Comparison of ENCODE assay signal across 34 cellular contexts in the genomic region with DNA sequence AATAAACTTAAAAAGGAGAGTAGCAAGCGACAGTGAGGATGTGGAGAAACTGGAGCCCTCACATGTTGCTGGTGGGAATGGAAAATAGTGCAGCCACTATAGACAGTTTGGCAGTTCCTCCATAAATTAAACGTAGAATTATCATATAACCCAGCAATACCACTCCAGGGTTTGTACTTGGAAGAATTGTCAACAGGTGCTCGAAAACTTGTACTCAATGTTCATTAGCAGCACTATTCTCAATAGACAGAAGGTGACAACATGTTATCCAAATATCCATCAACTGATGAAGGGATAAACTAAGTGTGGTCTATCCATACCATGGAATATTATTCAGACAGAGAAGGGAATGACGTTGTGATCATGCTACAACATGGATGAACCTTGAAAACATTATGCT.
DNase-seq lines count a peak whose midpoint lies in the region; ATAC-seq, FAIRE-seq and TF ChIP-seq lines count a peak whose summit lies in the region.
"Had no signal": no experiment of that assay in that cellular context is flagged by ENCODE, and none has a peak within 500 bp of the region (broad histone marks: within the 10 kb centered on the region; RNA-seq: fewer than 3 reads in every experiment).

No MANE protein-coding gene starts in this region.

- TF ChIP-seq CTCF in HEK293 (tag by site-specific recombination; IDR thresholded peaks at IDR 0.05) (no peak), kidney (IDR thresholded peaks at IDR 0.05; ENCODE audit: borderline replicate concordance, extremely low read depth, insufficient read depth) (no peak)

- no peaks in the 10 kb centered on the region for H3K4me1 Mint-ChIP-seq in activated CD4-positive, alpha-beta T cell treated with anti-CD3 and anti-CD28 coated beads, Interleukin-2, amount 10 ng/mL, durations not matched to agents 24 days and 14 days
- no peaks in the 10 kb centered on the region for H3K4me1 Mint-ChIP-seq in activated T-cell treated with anti-CD3 and anti-CD28 coated beads, Interleukin-2, amount 50 U/mL, for 4 hours (ENCODE audit: low read depth)
- H3K4me1 Mint-ChIP-seq: B cell, CD14-positive monocyte had no signal

- no peak overlapping the region for H3K4me3 Mint-ChIP-seq in activated CD4-positive, alpha-beta T cell treated with anti-CD3 and anti-CD28 coated beads, Interleukin-2, amount 10 ng/mL, durations not matched to agents 24 days and 14 days
- no peak overlapping the region for H3K4me3 Mint-ChIP-seq in activated T-cell treated with anti-CD3 and anti-CD28 coated beads, Interleukin-2, amount 50 U/mL, for 4 hours
- H3K4me3 Mint-ChIP-seq: B cell; CD14-positive monocyte; CD4-positive, alpha-beta memory T cell; CD4-positive, alpha-beta T cell; CD4-positive, CD25-positive, alpha-beta regulatory T cell; CD8-positive, alpha-beta memory T cell; CD8-positive, alpha-beta T cell had no signal

- CTCF ChIA-PET in HEK293 (lab: Yijun Ruan, JAX): no interaction called here

- H3K9me3 Mint-ChIP-seq in activated CD4-positive, alpha-beta T cell treated with anti-CD3 and anti-CD28 coated beads, Interleukin-2, amount 10 ng/mL, durations not matched to agents 24 days and 14 days: no peaks in the 10 kb centered on the region
- H3K9me3 Mint-ChIP-seq in activated T-cell treated with anti-CD3 and anti-CD28 coated beads, Interleukin-2, amount 50 U/mL, for 4 hours: no peaks in the 10 kb centered on the region
- H3K9me3 Mint-ChIP-seq: CD14-positive monocyte; CD4-positive, alpha-beta memory T cell; CD4-positive, alpha-beta T cell; CD4-positive, CD25-positive, alpha-beta regulatory T cell; CD8-positive, alpha-beta memory T cell; CD8-positive, alpha-beta T cell had no signal

- peaks cover 15% of the 10 kb centered on the region for H3K36me3 Mint-ChIP-seq in activated CD4-positive, alpha-beta T cell treated with anti-CD3 and anti-CD28 coated beads, Interleukin-2, amount 10 ng/mL, durations not matched to agents 24 days and 14 days (ENCODE audit: low read depth)
- H3K36me3 Mint-ChIP-seq in activated T-cell treated with anti-CD3 and anti-CD28 coated beads, Interleukin-2, amount 50 U/mL, for 4 hours (ENCODE audit: insufficient read depth): peaks cover 14% of the 10 kb centered on the region

- POLR2A ChIA-PET in HEK293 (lab: Yijun Ruan, JAX): no interaction called here

- H3K27ac ChIP-seq in HEK293 (ENCODE audit: extremely low read depth, low read depth, low read length): no peak overlapping the region
- H3K27ac ChIP-seq in kidney (ENCODE audit: low read depth in 2 of 2, low read length in 2 of 2): no peak overlapping the region
- H3K27ac ChIP-seq: 22Rv1; A549; BLaER1; BLaER1 treated with 17β-estradiol and CSF1 and Interleukin-3, amounts not matched to agents 10 nM and 100 nM; C4-2B had no signal

- H3K9me3 ChIP-seq in HEK293 (ENCODE audit: control insufficient read depth, insufficient read depth, low read depth, low read length): no peaks in the 10 kb centered on the region
- no peaks in the 10 kb centered on the region for H3K9me3 ChIP-seq in kidney (ENCODE audit: control insufficient read depth in 1 of 2, low read length in 2 of 2)
- H3K9me3 ChIP-seq: A549; BE2C; BLaER1; BLaER1 treated with 17β-estradiol and CSF1 and Interleukin-3, amounts not matched to agents 10 nM and 100 nM; Caco-2 had no signal

- peak overlapping the region; percentile 29 for H3K27ac Mint-ChIP-seq in activated CD4-positive, alpha-beta T cell treated with anti-CD3 and anti-CD28 coated beads, Interleukin-2, amount 10 ng/mL, durations not matched to agents 24 days and 14 days
- H3K27ac Mint-ChIP-seq: B cell; CD14-positive monocyte; CD4-positive, alpha-beta memory T cell; CD4-positive, alpha-beta T cell; CD8-positive, alpha-beta memory T cell; CD8-positive, alpha-beta T cell had no signal

- H3K27me3 Mint-ChIP-seq in activated CD4-positive, alpha-beta T cell treated with anti-CD3 and anti-CD28 coated beads, Interleukin-2, amount 10 ng/mL, durations not matched to agents 24 days and 14 days: no peaks in the 10 kb centered on the region
- no peaks in the 10 kb centered on the region for H3K27me3 Mint-ChIP-seq in activated T-cell treated with anti-CD3 and anti-CD28 coated beads, Interleukin-2, amount 50 U/mL, for 4 hours (ENCODE audit: low read depth)
- H3K27me3 Mint-ChIP-seq: B cell; CD4-positive, alpha-beta memory T cell; CD4-positive, alpha-beta T cell; CD4-positive, CD25-positive, alpha-beta regulatory T cell; CD8-positive, alpha-beta memory T cell had no signal

- H3K4me3 ChIP-seq in HEK293 (ENCODE audit: low read depth, low read length) (no peak overlapping the region), kidney (ENCODE audit: low read length in 2 of 2) (peak overlapping the region; percentile 8 to 23)
- H3K4me3 ChIP-seq: A549; BLaER1; BLaER1 treated with 17β-estradiol and CSF1 and Interleukin-3, amounts not matched to agents 10 nM and 100 nM had no signal

- intact Hi-C loops in activated CD4-positive, alpha-beta T cell treated with anti-CD3 and anti-CD28 coated beads, Interleukin-2, amount 10 ng/mL, durations not matched to agents 24 days and 14 days (cut with micrococcal nuclease): no loop called here
- intact Hi-C loops in kidney (cut with DNase I): no loop called here

- no peak for DNase-seq in activated CD4-positive, alpha-beta T cell treated with anti-CD3 and anti-CD28 coated beads, Interleukin-2, amount 10 ng/mL, durations not matched to agents 24 days and 14 days
- no peak for DNase-seq in activated CD4-positive, alpha-beta T cell treated with anti-CD3 and anti-CD28 coated beads, Interleukin-2, amount 50 U/mL, for 48 hours
- DNase-seq in kidney: no peak
- no peak for DNase-seq in effector CD8-positive, alpha-beta T cell (lab: John Stamatoyannopoulos, UW)
- no peak for DNase-seq in activated T-cell treated with anti-CD3 and anti-CD28 coated beads, Interleukin-2, amount 50 U/mL, for 4 hours
- DNase-seq: 8988T; ACHN; AML-193; BE2C; C1 segment of cervical spinal cord; Caco-2; Calu3; CD4-positive, alpha-beta memory T cell; CD4-positive, alpha-beta T cell; CD4-positive, CD25-positive, alpha-beta regulatory T cell; CD8-positive, alpha-beta memory T cell; CD8-positive, alpha-beta T cell; COR-L47; DMS 273 treated with DMSO at 0.1 percent for 48 hours; DMS153; DMS53; DMS79; DMS79 treated with DMSO at 0.1 percent for 48 hours; DND-41; EL had no signal

- H3K36me3 ChIP-seq in HEK293 (ENCODE audit: control insufficient read depth in 2 of 2, insufficient read depth in 1 of 2, low read length in 2 of 2) (no peaks in the 10 kb centered on the region; a peak in 1 of 3 replicates), kidney (ENCODE audit: control insufficient read depth in 1 of 2, insufficient read depth in 2 of 2, low read length in 2 of 2) (peaks cover 8 to 9% of the 10 kb centered on the region in 2 donors)
- H3K36me3 ChIP-seq: BLaER1 had no signal

- no peaks in the 10 kb centered on the region; the same call in 1 of the 2 replicates for H3K4me1 ChIP-seq in HEK293 (ENCODE audit: control insufficient read depth, insufficient read depth, low read length)
- peaks cover 0 to 6% of the 10 kb centered on the region in 2 donors for H3K4me1 ChIP-seq in kidney (ENCODE audit: control insufficient read depth in 1 of 2, insufficient read depth in 1 of 2, low read depth in 1 of 2, low read length in 2 of 2)
- H3K4me1 ChIP-seq: A549; BE2C; BLaER1; BLaER1 treated with 17β-estradiol and CSF1 and Interleukin-3, amounts not matched to agents 10 nM and 100 nM had no signal

- ATAC-seq in activated T-cell treated with anti-CD3 and anti-CD28 coated beads, Interleukin-2, amount 50 U/mL, for 4 hours: no peak
- ATAC-seq: A549; CD8-positive, alpha-beta T cell had no signal

- no peak for FAIRE-seq in kidney (lab: Jason Lieb, UNC)
- FAIRE-seq: A549, D721Med had no signal

- H3K9ac ChIP-seq in kidney (ENCODE audit: low read length in 2 of 2): no peak overlapping the region
- H3K9ac ChIP-seq: BLaER1; BLaER1 treated with 17β-estradiol and CSF1 and Interleukin-3, amounts not matched to agents 10 nM and 100 nM had no signal

TF ChIP-seq in HEK293, 187 proteins besides CTCF, POLR2A, EP300 and RAD21:
- TF ChIP-seq ZNF10 (tag by site-specific recombination; IDR thresholded peaks at IDR 0.05) (peak; percentile 81), SCRT1 (tag by site-specific recombination; IDR thresholded peaks at IDR 0.05; ENCODE audit: borderline replicate concordance) (peak; percentile 55; the same call in 1 of the 2 replicates), SCRT2 (tag by site-specific recombination; IDR thresholded peaks at IDR 0.05) (peak; percentile 67; the same call in 1 of the 2 replicates)
- TF ChIP-seq, protein P1, sequence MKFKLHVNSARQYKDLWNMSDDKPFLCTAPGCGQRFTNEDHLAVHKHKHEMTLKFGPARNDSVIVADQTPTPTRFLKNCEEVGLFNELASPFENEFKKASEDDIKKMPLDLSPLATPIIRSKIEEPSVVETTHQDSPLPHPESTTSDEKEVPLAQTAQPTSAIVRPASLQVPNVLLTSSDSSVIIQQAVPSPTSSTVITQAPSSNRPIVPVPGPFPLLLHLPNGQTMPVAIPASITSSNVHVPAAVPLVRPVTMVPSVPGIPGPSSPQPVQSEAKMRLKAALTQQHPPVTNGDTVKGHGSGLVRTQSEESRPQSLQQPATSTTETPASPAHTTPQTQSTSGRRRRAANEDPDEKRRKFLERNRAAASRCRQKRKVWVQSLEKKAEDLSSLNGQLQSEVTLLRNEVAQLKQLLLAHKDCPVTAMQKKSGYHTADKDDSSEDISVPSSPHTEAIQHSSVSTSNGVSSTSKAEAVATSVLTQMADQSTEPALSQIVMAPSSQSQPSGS (tag by site-specific recombination; IDR thresholded peaks at IDR 0.05; ENCODE audit: low read depth): no peak
